In the genomic region with DNA sequence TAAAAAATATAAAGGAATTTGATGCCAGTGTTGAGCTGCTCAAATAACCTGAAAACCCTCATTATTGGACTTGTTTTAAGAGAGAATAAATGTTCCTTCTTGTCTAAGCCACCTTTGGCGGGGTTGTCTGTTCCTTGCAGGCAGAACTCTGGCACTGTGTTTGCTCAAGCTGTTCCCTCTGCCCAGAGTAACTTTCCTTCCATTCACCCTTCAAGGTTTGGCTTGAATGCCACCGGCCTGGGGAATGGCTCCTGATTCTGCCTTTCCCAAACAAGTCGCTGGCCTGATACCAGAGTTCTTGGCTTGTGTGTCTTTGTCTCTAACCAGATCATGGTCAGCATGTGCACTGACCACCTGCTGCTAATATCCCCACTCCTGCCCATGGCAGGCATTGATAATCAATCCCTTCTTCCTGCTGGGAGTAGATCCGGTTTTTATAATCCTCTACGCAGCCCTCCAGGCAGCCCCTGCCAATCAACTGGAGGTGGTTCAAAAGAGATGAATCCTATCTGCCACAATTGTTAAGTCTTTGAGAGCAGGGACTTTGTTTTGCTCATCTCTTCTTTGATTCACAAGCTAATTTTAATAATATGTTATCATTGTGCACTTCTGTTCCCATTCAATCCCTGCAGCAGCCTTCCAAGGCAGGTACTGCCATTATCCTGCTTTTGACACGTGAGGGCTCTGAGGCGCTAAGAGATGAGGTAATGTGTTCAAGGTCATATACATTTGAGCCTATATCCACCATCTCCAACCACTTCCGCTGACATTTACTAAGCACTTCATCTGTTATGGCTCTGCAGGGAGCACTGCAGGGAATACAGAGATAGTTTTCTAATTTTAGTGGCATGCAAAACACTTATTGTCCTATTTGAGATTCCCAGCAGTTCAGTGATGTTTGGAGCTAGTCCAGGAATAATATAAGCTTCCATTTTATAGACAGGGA, we compare ENCODE assay signal across 3 cellular contexts.
TF ChIP-seq lines count a peak whose summit lies in the region.

No MANE protein-coding gene starts in this region.

TF ChIP-seq in SK-N-SH, 30 proteins besides CTCF, POLR2A, EP300 and RAD21:
- TF ChIP-seq GATA2 (CRISPR knock-in tag; IDR thresholded peaks at IDR 0.05) (no peak), SMC3 (IDR thresholded peaks at IDR 0.05; ENCODE audit: low read depth, low read length) (no peak), NFIC (IDR thresholded peaks at IDR 0.05; ENCODE audit: borderline replicate concordance) (no peak), MEF2A (IDR thresholded peaks at IDR 0.05; ENCODE audit: borderline replicate concordance, low read depth) (no peak), RXRA (IDR thresholded peaks at IDR 0.05; ENCODE audit: borderline replicate concordance, low read depth) (no peak), CHD2 (IDR thresholded peaks at IDR 0.05; ENCODE audit: low read length, partially characterized antibody) (no peak), TEAD4 (IDR thresholded peaks at IDR 0.05; ENCODE audit: borderline replicate concordance, insufficient read depth) (no peak), ELF1 (IDR thresholded peaks at IDR 0.05) (no peak), POLR2AphosphoS5 (IDR thresholded peaks at IDR 0.05; ENCODE audit: low read depth, low read length) (no peak)
- TF ChIP-seq, protein P1, sequence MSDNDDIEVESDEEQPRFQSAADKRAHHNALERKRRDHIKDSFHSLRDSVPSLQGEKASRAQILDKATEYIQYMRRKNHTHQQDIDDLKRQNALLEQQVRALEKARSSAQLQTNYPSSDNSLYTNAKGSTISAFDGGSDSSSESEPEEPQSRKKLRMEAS (IDR thresholded peaks at IDR 0.05; ENCODE audit: low read depth) = no peak
- TF ChIP-seq, protein P2, sequence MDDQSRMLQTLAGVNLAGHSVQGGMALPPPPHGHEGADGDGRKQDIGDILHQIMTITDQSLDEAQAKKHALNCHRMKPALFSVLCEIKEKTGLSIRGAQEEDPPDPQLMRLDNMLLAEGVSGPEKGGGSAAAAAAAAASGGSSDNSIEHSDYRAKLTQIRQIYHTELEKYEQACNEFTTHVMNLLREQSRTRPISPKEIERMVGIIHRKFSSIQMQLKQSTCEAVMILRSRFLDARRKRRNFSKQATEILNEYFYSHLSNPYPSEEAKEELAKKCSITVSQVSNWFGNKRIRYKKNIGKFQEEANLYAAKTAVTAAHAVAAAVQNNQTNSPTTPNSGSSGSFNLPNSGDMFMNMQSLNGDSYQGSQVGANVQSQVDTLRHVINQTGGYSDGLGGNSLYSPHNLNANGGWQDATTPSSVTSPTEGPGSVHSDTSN (IDR thresholded peaks at IDR 0.05) = no peak

TF ChIP-seq in SK-N-SH treated with all-trans-retinoic acid at 6 μM for 48 hours, 23 proteins besides CTCF, POLR2A, EP300 and RAD21:
- TF ChIP-seq, protein P3, sequence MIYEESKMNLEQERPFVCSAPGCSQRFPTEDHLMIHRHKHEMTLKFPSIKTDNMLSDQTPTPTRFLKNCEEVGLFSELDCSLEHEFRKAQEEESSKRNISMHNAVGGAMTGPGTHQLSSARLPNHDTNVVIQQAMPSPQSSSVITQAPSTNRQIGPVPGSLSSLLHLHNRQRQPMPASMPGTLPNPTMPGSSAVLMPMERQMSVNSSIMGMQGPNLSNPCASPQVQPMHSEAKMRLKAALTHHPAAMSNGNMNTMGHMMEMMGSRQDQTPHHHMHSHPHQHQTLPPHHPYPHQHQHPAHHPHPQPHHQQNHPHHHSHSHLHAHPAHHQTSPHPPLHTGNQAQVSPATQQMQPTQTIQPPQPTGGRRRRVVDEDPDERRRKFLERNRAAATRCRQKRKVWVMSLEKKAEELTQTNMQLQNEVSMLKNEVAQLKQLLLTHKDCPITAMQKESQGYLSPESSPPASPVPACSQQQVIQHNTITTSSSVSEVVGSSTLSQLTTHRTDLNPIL (CRISPR knock-in tag; IDR thresholded peaks at IDR 0.05; ENCODE audit: low read depth) = no peak
- TF ChIP-seq ZFP30 (CRISPR knock-in tag; IDR thresholded peaks at IDR 0.05) (no peak), ZNF565 (CRISPR knock-in tag; conservative IDR thresholded peaks at IDR 0.05; ENCODE audit: low read depth) (no peak), OSR1 (CRISPR knock-in tag; IDR thresholded peaks at IDR 0.05) (no peak), CSDC2 (CRISPR knock-in tag; IDR thresholded peaks at IDR 0.05) (no peak), SNAI2 (CRISPR knock-in tag; IDR thresholded peaks at IDR 0.05) (no peak)
TF ChIP-seq in SK-N-SH treated with all-trans-retinoic acid at 6 μM for 48 hours: peak in this region for 0.

TF ChIP-seq in H1, 55 proteins besides CTCF, POLR2A, EP300 and RAD21:
- TF ChIP-seq CREB1 (IDR thresholded peaks at IDR 0.05) (0 out of 2 replicates have a peak, but pooled peaks have one; percentile 21), KDM5A (IDR thresholded peaks at IDR 0.05; ENCODE audit: low read length) (no peak), ZNF274 (IDR thresholded peaks at IDR 0.05; ENCODE audit: borderline replicate concordance, extremely low read depth, low read length) (no peak), KDM4A (IDR thresholded peaks at IDR 0.05; ENCODE audit: low read depth, low read length, severe bottlenecking) (no peak), TAF7 (optimal IDR thresholded peaks at IDR 0.05; ENCODE audit: borderline replicate concordance, low read depth, low read length) (no peak), TEAD4 (IDR thresholded peaks at IDR 0.05; ENCODE audit: low read depth, low read length) (no peak)
- TF ChIP-seq, protein P1 (IDR thresholded peaks at IDR 0.05) = peak; percentile 78
- TF ChIP-seq, protein P4, sequence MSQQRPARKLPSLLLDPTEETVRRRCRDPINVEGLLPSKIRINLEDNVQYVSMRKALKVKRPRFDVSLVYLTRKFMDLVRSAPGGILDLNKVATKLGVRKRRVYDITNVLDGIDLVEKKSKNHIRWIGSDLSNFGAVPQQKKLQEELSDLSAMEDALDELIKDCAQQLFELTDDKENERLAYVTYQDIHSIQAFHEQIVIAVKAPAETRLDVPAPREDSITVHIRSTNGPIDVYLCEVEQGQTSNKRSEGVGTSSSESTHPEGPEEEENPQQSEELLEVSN (IDR thresholded peaks at IDR 0.05) = peak; percentile 54; the same call in 1 of the 2 replicates
